1 cellular context compared by ENCODE assay signal in the genomic region with DNA sequence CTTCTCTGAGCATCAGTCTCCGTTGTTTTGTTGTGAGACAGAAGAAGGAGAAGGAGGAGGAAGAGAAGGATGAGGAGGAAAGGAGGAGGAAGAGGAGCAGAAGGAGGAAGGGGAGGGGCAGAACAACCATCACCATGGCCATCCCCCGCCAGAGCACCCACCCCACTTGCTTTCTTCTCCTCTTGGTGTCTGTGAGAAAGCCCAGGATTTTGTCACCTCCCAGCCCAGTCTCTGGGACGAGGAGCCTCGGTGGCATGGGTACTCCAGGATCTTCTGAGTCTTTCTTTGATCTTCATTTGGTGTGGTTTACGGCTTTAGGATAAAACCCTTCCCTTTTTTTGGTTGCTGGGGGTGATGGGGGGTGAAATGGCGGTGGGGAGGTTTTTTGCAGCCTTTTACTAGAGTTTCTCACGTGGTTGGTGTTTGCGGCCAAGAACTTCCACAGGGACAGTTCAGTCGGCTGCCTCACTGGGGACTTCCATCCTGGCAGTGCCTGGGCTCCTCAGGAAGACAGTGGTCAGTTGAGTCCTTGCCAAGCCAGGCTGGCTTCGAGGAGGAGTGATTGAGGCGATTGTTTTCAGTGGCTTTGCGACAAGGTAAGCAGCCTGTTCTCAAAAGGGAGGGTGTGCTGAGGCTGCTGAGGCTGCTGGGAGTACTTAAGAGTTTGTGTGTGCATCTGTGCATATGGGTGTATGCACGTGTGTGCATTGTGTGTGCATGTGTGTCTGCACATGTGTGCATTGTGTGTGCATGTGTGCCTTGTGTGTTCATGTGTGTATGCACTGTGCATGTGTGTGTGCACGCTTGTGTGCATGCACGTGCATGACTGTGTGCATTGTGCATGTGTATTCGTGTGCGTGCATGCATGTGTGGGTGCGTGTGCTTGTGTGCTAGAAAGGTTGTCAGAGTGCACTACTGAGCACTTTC.
TF ChIP-seq lines count a peak whose summit lies in the region.

No MANE protein-coding gene starts in this region.

TF ChIP-seq in A549, 52 proteins besides CTCF, POLR2A, EP300 and RAD21 (continued from another document):
- TF ChIP-seq, protein P1, sequence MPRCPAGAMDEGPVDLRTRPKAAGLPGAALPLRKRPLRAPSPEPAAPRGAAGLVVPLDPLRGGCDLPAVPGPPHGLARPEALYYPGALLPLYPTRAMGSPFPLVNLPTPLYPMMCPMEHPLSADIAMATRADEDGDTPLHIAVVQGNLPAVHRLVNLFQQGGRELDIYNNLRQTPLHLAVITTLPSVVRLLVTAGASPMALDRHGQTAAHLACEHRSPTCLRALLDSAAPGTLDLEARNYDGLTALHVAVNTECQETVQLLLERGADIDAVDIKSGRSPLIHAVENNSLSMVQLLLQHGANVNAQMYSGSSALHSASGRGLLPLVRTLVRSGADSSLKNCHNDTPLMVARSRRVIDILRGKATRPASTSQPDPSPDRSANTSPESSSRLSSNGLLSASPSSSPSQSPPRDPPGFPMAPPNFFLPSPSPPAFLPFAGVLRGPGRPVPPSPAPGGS (IDR thresholded peaks at IDR 0.05): no peak
- TF ChIP-seq RARB (CRISPR knock-in tag; IDR thresholded peaks at IDR 0.05): no peak
- TF ChIP-seq CEBPB (IDR thresholded peaks at IDR 0.05): no peak
- TF ChIP-seq ZC3H11A (IDR thresholded peaks at IDR 0.05): no peak
- no peak for TF ChIP-seq TP53 (CRISPR knock-in tag; IDR thresholded peaks at IDR 0.05)
- no peak for TF ChIP-seq SMC3 (IDR thresholded peaks at IDR 0.05)
- TF ChIP-seq RFX5 (IDR thresholded peaks at IDR 0.05): no peak
- TF ChIP-seq CHD2 (IDR thresholded peaks at IDR 0.05; ENCODE audit: low read length, partially characterized antibody): no peak
TF ChIP-seq in A549: peak in this region for 0.
